11 cellular contexts compared by ENCODE assay signal in the genomic region with DNA sequence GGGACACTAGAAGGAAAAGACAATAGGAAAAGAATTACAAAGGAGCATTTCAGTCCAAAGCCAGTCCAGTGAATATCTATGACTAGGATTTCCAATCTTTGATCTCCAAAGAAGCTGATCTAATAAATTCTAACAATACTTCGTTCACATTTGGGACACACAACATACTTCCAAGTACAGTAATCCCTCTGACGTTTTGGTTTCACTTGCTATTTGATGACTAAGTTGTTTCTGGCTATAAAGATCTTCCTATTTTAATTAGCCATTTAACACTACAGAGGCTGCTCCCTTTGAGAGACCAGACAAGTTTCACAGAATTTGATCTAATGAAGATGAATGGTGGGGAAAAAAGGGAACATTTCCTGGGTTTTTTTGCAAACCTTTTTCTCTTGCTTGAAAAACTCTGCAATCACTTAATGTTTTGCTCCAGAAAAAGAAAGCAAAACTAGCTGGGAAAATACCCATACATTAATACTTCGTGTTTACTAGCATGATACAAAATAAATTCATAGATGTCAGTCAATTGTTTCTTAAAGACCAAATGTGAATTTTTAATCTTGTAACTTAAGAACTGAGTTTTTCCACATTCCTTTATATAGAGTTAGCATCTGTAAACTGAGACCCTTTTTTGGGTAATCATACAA. TPM values are rescaled to one million over a fixed set of nuclear protein-coding genes. Genes with fewer than 3 reads are reported as not detected.
A peak's percentile ranks its signal among the peaks of the same experiment; 100 is the strongest.
DNase-seq lines count a peak whose midpoint lies in the region; ATAC-seq and TF ChIP-seq lines count a peak whose summit lies in the region.
"Had no signal": no experiment of that assay in that cellular context is flagged by ENCODE, and none has a peak within 500 bp of the region (broad histone marks: within the 10 kb centered on the region; RNA-seq: fewer than 3 reads in every experiment).

No MANE protein-coding gene starts in this region.

- WGBS in ovary, 3 donors, result 25 to 38% (median 26%) methylated on average over 3 of the region's 3 CpGs

- H3K9me3 ChIP-seq in RWPE2 (ENCODE audit: severe bottlenecking) (no peaks in the 10 kb centered on the region), uterus (no peaks in the 10 kb centered on the region), ovary (no peaks in the 10 kb centered on the region)
- H3K9me3 ChIP-seq: ascending aorta had no signal

- no peak overlapping the region for H3K27ac ChIP-seq in RWPE2 (ENCODE audit: poor library complexity, severe bottlenecking)
- H3K27ac ChIP-seq in uterus, result no peak overlapping the region
- no peak overlapping the region for H3K27ac ChIP-seq in ovary
- H3K27ac ChIP-seq: ascending aorta had no signal

- H3K9me3 Mint-ChIP-seq in activated CD4-positive, alpha-beta T cell treated with anti-CD3 and anti-CD28 coated beads, Interleukin-2, amount 10 ng/mL, durations not matched to agents 24 days and 14 days, result no peaks in the 10 kb centered on the region
- no peaks in the 10 kb centered on the region for H3K9me3 Mint-ChIP-seq in effector memory CD8-positive, alpha-beta T cell
- H3K9me3 Mint-ChIP-seq: WTC11 had no signal

- DNase-seq in activated CD4-positive, alpha-beta T cell treated with anti-CD3 and anti-CD28 coated beads, Interleukin-2, amount 10 ng/mL, durations not matched to agents 24 days and 14 days, result no peak
- no peak for DNase-seq in activated CD4-positive, alpha-beta T cell treated with anti-CD3 and anti-CD28 coated beads for 48 hours
- no peak for DNase-seq in RWPE2 (ENCODE audit: low spot score)
- DNase-seq in effector memory CD8-positive, alpha-beta T cell, result no peak
- peak; percentile 39 for DNase-seq in retinal pigment epithelial cell (ENCODE audit: low read depth)
- no peak for DNase-seq in uterus
- no peak for DNase-seq in ovary
- DNase-seq: 8988T had no signal

- ATAC-seq in RWPE2 (ENCODE audit: low read depth), result 0 out of 3 replicates have a peak, but pooled peaks have one; percentile 49
- no peak for ATAC-seq in effector memory CD8-positive, alpha-beta T cell (replicated peaks)
- no peak for ATAC-seq in GM21576 (IDR thresholded peaks at IDR 0.05; ENCODE audit: unreplicated experiment)
- ATAC-seq: WTC11 had no signal

- H3K4me3 ChIP-seq in RWPE2 (ENCODE audit: severe bottlenecking) (no peak overlapping the region), retinal pigment epithelial cell (ENCODE audit: low read length) (no peak overlapping the region), uterus (no peak overlapping the region), ovary (no peak overlapping the region)

- TF ChIP-seq EP300 in ovary (IDR thresholded peaks at IDR 0.05), result no peak

- no peaks in the 10 kb centered on the region for H3K4me1 ChIP-seq in RWPE2 (ENCODE audit: insufficient read depth, poor library complexity, severe bottlenecking)
- no peaks in the 10 kb centered on the region for H3K4me1 ChIP-seq in uterus
- H3K4me1 ChIP-seq in ovary (ENCODE audit: insufficient read depth), result no peaks in the 10 kb centered on the region
- H3K4me1 ChIP-seq: ascending aorta had no signal

- TF ChIP-seq POLR2A in uterus (IDR thresholded peaks at IDR 0.05) (no peak), ovary (IDR thresholded peaks at IDR 0.05) (no peak)

- peak overlapping the region; percentile 82 for H3K27ac Mint-ChIP-seq in activated CD4-positive, alpha-beta T cell treated with anti-CD3 and anti-CD28 coated beads, Interleukin-2, amount 10 ng/mL, durations not matched to agents 24 days and 14 days
- peak overlapping the region; percentile 86 to 93 for H3K27ac Mint-ChIP-seq in effector memory CD8-positive, alpha-beta T cell
- H3K27ac Mint-ChIP-seq: WTC11 had no signal

- H3K4me1 Mint-ChIP-seq in activated CD4-positive, alpha-beta T cell treated with anti-CD3 and anti-CD28 coated beads, Interleukin-2, amount 10 ng/mL, durations not matched to agents 24 days and 14 days, result peaks cover 29% of the 10 kb centered on the region
- H3K4me1 Mint-ChIP-seq in effector memory CD8-positive, alpha-beta T cell (ENCODE audit: low read depth in 2 of 2), result peaks cover 8 to 23% of the 10 kb centered on the region in 2 donors
- H3K4me1 Mint-ChIP-seq: WTC11 had no signal

- H3K27me3 Mint-ChIP-seq in activated CD4-positive, alpha-beta T cell treated with anti-CD3 and anti-CD28 coated beads, Interleukin-2, amount 10 ng/mL, durations not matched to agents 24 days and 14 days, result no peaks in the 10 kb centered on the region
- H3K27me3 Mint-ChIP-seq in effector memory CD8-positive, alpha-beta T cell, result no peaks in the 10 kb centered on the region

- intact Hi-C loops in activated CD4-positive, alpha-beta T cell treated with anti-CD3 and anti-CD28 coated beads, Interleukin-2, amount 10 ng/mL, durations not matched to agents 24 days and 14 days (cut with micrococcal nuclease), result loop anchor here (1.0 kb wide), 1 partner anchor 16 kb away; no protein-coding TSS in a partner anchor
- intact Hi-C loops in uterus (cut with DNase I; ENCODE audit: low total_unique reads), result no loop called here
- intact Hi-C loops in ovary (cut with DNase I), result no loop called here

- H3K36me3 ChIP-seq in RWPE2 (ENCODE audit: low read depth), result peaks cover 50% of the 10 kb centered on the region
- no peaks in the 10 kb centered on the region for H3K36me3 ChIP-seq in uterus
- no peaks in the 10 kb centered on the region for H3K36me3 ChIP-seq in ovary

- H3K36me3 Mint-ChIP-seq in activated CD4-positive, alpha-beta T cell treated with anti-CD3 and anti-CD28 coated beads, Interleukin-2, amount 10 ng/mL, durations not matched to agents 24 days and 14 days (ENCODE audit: low read depth), result peaks cover 45% of the 10 kb centered on the region
- peaks cover 24% of the 10 kb centered on the region for H3K36me3 Mint-ChIP-seq in effector memory CD8-positive, alpha-beta T cell (ENCODE audit: insufficient read depth)

- H3K27me3 ChIP-seq in RWPE2 (ENCODE audit: insufficient read depth, poor library complexity, severe bottlenecking) (no peaks in the 10 kb centered on the region), uterus (no peaks in the 10 kb centered on the region), ovary (no peaks in the 10 kb centered on the region)
- H3K27me3 ChIP-seq: ascending aorta had no signal

- TF ChIP-seq CTCF in RWPE2 (IDR thresholded peaks at IDR 0.05; ENCODE audit: poor library complexity, severe bottlenecking) (no peak), retinal pigment epithelial cell (conservative IDR thresholded peaks at IDR 0.05; ENCODE audit: low read depth, low read length) (no peak), uterus (IDR thresholded peaks at IDR 0.05) (no peak), ovary (IDR thresholded peaks at IDR 0.05) (no peak)

- peak overlapping the region; percentile 72 for H3K4me3 Mint-ChIP-seq in activated CD4-positive, alpha-beta T cell treated with anti-CD3 and anti-CD28 coated beads, Interleukin-2, amount 10 ng/mL, durations not matched to agents 24 days and 14 days
- peak overlapping the region; percentile 68 to 78 for H3K4me3 Mint-ChIP-seq in effector memory CD8-positive, alpha-beta T cell
- H3K4me3 Mint-ChIP-seq: WTC11 had no signal

RNA-seq across cellular contexts. Expression of gene GLIS1, which starts 27.9 kb away (rescaled TPM):
- not detected in 2 replicates for total RNA-seq in activated CD4-positive, alpha-beta T cell treated with anti-CD3 and anti-CD28 coated beads, Interleukin-2, amount 10 ng/mL, durations not matched to agents 24 days and 14 days
- total RNA-seq in uterus, result 1 to 10 TPM in 1 of 4 donors, under 1 TPM in 1, not detected in 2; 0.21 to 1.0 TPM
- 1 to 10 TPM in 2 of 7 donors, under 1 TPM in 5; 0.12 to 2.9 (median 0.57) TPM for total RNA-seq in ovary
- under 1 TPM in 1 of 2 donors, not detected in 1; 0.39 TPM for polyA plus RNA-seq in ovary
- total RNA-seq: ascending aorta had no signal
